ENCODE assay signal across 1 cellular context in genomic region chr3:122893754-122894668, GRCh38.
TF ChIP-seq lines count a peak whose summit lies in the region.

No MANE protein-coding gene starts in this region.

TF ChIP-seq in HepG2, 621 proteins besides CTCF, POLR2A, EP300 and RAD21 (continued from another document and continues in another):
- TF ChIP-seq ZNF407 (CRISPR knock-in tag; IDR thresholded peaks at IDR 0.05; ENCODE audit: not compliant biosample characterization) (no peak), JUN (CRISPR knock-in tag; IDR thresholded peaks at IDR 0.05) (no peak), NFATC3 (CRISPR knock-in tag; IDR thresholded peaks at IDR 0.05) (no peak), CBX1 (IDR thresholded peaks at IDR 0.05; ENCODE audit: low read depth) (no peak), ZNF12 (CRISPR knock-in tag; IDR thresholded peaks at IDR 0.05) (no peak), CENPT (CRISPR knock-in tag; IDR thresholded peaks at IDR 0.05; ENCODE audit: low read depth) (no peak), ZFYVE20 (CRISPR knock-in tag; IDR thresholded peaks at IDR 0.05; ENCODE audit: borderline replicate concordance, low read depth) (no peak), MEIS1 (CRISPR knock-in tag; IDR thresholded peaks at IDR 0.05; ENCODE audit: borderline replicate concordance) (no peak), HOXA9 (CRISPR knock-in tag; IDR thresholded peaks at IDR 0.05; ENCODE audit: borderline replicate concordance) (no peak), ZBTB39 (CRISPR knock-in tag; IDR thresholded peaks at IDR 0.05) (no peak), ZNF652 (CRISPR knock-in tag; IDR thresholded peaks at IDR 0.05; ENCODE audit: borderline replicate concordance, low read depth) (no peak), ERF (CRISPR knock-in tag; IDR thresholded peaks at IDR 0.05) (peak; percentile 57; the same call in 1 of the 2 replicates), MIER2 (CRISPR knock-in tag; IDR thresholded peaks at IDR 0.05) (no peak), MATR3 (CRISPR knock-in tag; IDR thresholded peaks at IDR 0.05) (no peak), ZNF720 (CRISPR knock-in tag; IDR thresholded peaks at IDR 0.05) (no peak), ZSCAN29 (CRISPR knock-in tag; conservative IDR thresholded peaks at IDR 0.05) (no peak), ZSCAN21 (CRISPR knock-in tag; IDR thresholded peaks at IDR 0.05; ENCODE audit: borderline replicate concordance) (no peak), HOXA7 (CRISPR knock-in tag; IDR thresholded peaks at IDR 0.05) (no peak), POGK (CRISPR knock-in tag; conservative IDR thresholded peaks at IDR 0.05) (no peak), ZNF343 (CRISPR knock-in tag; IDR thresholded peaks at IDR 0.05) (no peak), ZNF441 (CRISPR knock-in tag; IDR thresholded peaks at IDR 0.05; ENCODE audit: borderline replicate concordance) (0 out of 2 replicates have a peak, but pooled peaks have one; percentile 67), MAF1 (CRISPR knock-in tag; IDR thresholded peaks at IDR 0.05; ENCODE audit: borderline replicate concordance) (no peak), THAP7 (CRISPR knock-in tag; IDR thresholded peaks at IDR 0.05) (no peak), ZNF224 (CRISPR knock-in tag; IDR thresholded peaks at IDR 0.05) (no peak), SALL1 (CRISPR knock-in tag; IDR thresholded peaks at IDR 0.05) (peak; percentile 94), ZNF430 (CRISPR knock-in tag; IDR thresholded peaks at IDR 0.05) (0 out of 2 replicates have a peak, but pooled peaks have one; percentile 33), ZNF878 (CRISPR knock-in tag; IDR thresholded peaks at IDR 0.05) (no peak), GMEB1 (CRISPR knock-in tag; IDR thresholded peaks at IDR 0.05; ENCODE audit: borderline replicate concordance) (no peak; the same call in 1 of the 2 replicates), ZNF605 (CRISPR knock-in tag; IDR thresholded peaks at IDR 0.05) (no peak), RELA (CRISPR knock-in tag; IDR thresholded peaks at IDR 0.05) (no peak), ATF7 (IDR thresholded peaks at IDR 0.05) (no peak), ATF7 (CRISPR knock-in tag; IDR thresholded peaks at IDR 0.05) (no peak), ZNF607 (CRISPR knock-in tag; IDR thresholded peaks at IDR 0.05; ENCODE audit: borderline replicate concordance) (peak; percentile 50; the same call in 1 of the 2 replicates), HOXA3 (CRISPR knock-in tag; IDR thresholded peaks at IDR 0.05) (peak; percentile 65; the same call in 1 of the 2 replicates), REST (IDR thresholded peaks at IDR 0.05; ENCODE audit: borderline replicate concordance in 1 of 2, low read depth in 1 of 2, low read length in 2 of 2) (0 out of 4 replicates have a peak, but pooled peaks of 1 of the 2 experiments have one; percentile 12), ZSCAN20 (CRISPR knock-in tag; IDR thresholded peaks at IDR 0.05; ENCODE audit: borderline replicate concordance) (no peak), ZNF597 (CRISPR knock-in tag; IDR thresholded peaks at IDR 0.05) (no peak)
- TF ChIP-seq, protein P1, sequence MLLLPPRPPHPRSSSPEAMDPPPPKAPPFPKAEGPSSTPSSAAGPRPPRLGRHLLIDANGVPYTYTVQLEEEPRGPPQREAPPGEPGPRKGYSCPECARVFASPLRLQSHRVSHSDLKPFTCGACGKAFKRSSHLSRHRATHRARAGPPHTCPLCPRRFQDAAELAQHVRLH (CRISPR knock-in tag; IDR thresholded peaks at IDR 0.05; ENCODE audit: borderline replicate concordance, low read depth) = no peak
- TF ChIP-seq, protein P2, sequence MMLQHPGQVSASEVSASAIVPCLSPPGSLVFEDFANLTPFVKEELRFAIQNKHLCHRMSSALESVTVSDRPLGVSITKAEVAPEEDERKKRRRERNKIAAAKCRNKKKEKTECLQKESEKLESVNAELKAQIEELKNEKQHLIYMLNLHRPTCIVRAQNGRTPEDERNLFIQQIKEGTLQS (CRISPR knock-in tag; IDR thresholded peaks at IDR 0.05) = no peak
- TF ChIP-seq, protein P3, sequence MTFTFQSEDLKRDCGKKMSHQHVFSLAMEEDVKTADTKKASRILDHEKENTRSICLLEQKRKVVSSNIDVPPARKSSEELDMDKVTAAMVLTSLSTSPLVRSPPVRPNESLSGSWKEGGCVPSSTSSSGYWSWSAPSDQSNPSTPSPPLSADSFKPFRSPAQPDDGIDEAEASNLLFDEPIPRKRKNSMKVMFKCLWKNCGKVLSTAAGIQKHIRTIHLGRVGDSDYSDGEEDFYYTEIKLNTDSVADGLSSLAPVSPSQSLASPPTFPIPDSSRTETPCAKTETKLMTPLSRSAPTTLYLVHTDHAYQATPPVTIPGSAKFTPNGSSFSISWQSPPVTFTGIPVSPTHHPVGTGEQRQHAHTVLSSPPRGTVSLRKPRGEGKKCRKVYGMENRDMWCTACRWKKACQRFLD (CRISPR knock-in tag; IDR thresholded peaks at IDR 0.05; ENCODE audit: borderline replicate concordance) = no peak
